Comparison of ENCODE assay signal across 22 cellular contexts in the genomic region with DNA sequence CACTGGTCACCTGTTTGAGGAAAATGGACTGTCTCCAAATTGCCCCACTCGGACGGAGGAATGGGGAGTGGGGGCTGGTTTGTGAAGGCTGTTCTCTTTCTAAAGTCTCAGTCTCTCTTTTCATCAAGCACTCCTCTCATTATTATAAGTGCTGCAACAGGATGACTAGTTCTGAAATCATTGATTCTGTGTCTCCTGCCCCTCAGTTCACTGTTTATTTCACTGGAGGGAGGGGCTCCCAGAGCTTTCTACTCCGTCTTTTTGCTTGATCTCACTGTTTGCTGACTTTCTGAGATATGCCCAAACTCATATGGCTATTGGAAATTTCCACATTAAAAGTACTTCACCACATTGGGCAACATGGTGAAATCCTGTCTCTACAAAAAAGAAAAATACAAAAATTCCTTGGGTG. TPM values are rescaled to one million over a fixed set of nuclear protein-coding genes. Genes with fewer than 3 reads are reported as not detected.
A peak's percentile ranks its signal among the peaks of the same experiment; 100 is the strongest.
DNase-seq lines count a peak whose midpoint lies in the region; ATAC-seq, FAIRE-seq and TF ChIP-seq lines count a peak whose summit lies in the region.
"Had no signal": no experiment of that assay in that cellular context is flagged by ENCODE, and none has a peak within 500 bp of the region (broad histone marks: within the 10 kb centered on the region; RNA-seq: fewer than 3 reads in every experiment).

No MANE protein-coding gene starts in this region.

- H3K36me3 ChIP-seq in K562 (ENCODE audit: control insufficient read depth, insufficient read depth, low read length): no peaks in the 10 kb centered on the region
- H3K36me3 ChIP-seq in mesenchymal stem cell (ENCODE audit: control insufficient read depth in 1 of 2, insufficient read depth in 2 of 2, low read depth in 1 of 2, low read length in 2 of 2): no peaks in the 10 kb centered on the region
- H3K36me3 ChIP-seq: heart right ventricle had no signal

- TF ChIP-seq CTCF in K562 (IDR thresholded peaks at IDR 0.05 in 2 of 3, conservative IDR thresholded peaks at IDR 0.05 in 1 of 3; ENCODE audit: insufficient read depth in 2 of 3, low read depth in 1 of 3, low read length in 3 of 3): no peak

- DNase-seq in AG08395 (ENCODE audit: low spot score) (peak; percentile 31), LHCN-M2 (ENCODE audit: low read depth) (peak; percentile 26), K562 (ENCODE audit: extremely low read depth in 1 of 4, low spot score in 3 of 4) (no peak), mesenchymal stem cell (no peak), NCI-H2227 (lab: John Stamatoyannopoulos, UW; ENCODE audit: unreplicated experiment) (no peak), NCI-H2107 treated with DMSO at 0.1 percent for 48 hours (lab: John Stamatoyannopoulos, UW; ENCODE audit: unreplicated experiment) (no peak)
- DNase-seq: activated CD4-positive, alpha-beta T cell treated with anti-CD3 and anti-CD28 coated beads, Interleukin-2, amount 10 ng/mL, durations not matched to agents 7 days and 5 days; activated T-cell treated with anti-CD3 and anti-CD28 coated beads for 4 hours; Caco-2; H9; heart right ventricle; kidney; NCI-H1105 treated with DMSO at 0.1 percent for 48 hours; NK-92 treated with Interleukin-12 subunit alpha and Interleukin-12 subunit beta, amount 100 ng/mL, for 24 hours had no signal

- H3K9me3 ChIP-seq in K562 (replicated peaks; ENCODE audit: control insufficient read depth, insufficient read depth, low read depth, low read length) (no peaks in the 10 kb centered on the region), mesenchymal stem cell (ENCODE audit: control insufficient read depth, low read length) (no peaks in the 10 kb centered on the region)
- H3K9me3 ChIP-seq: Caco-2 had no signal

- H3K27me3 ChIP-seq in K562 (ENCODE audit: control insufficient read depth in 2 of 2, insufficient read depth in 2 of 2, low read length in 2 of 2): peaks cover 3 to 4% of the 10 kb centered on the region in 2 experiments; a peak in 2 of 5 replicates
- H3K27me3 ChIP-seq in mesenchymal stem cell (ENCODE audit: control insufficient read depth in 1 of 2, insufficient read depth in 1 of 2, low read length in 2 of 2): no peaks in the 10 kb centered on the region

- H3K4me1 ChIP-seq in K562 (replicated peaks in 1 of 2; ENCODE audit: control insufficient read depth in 2 of 2, insufficient read depth in 2 of 2, low read length in 2 of 2) (peaks cover 0 to 3% of the 10 kb centered on the region in 2 experiments; a peak in 2 of 5 replicates), mesenchymal stem cell (ENCODE audit: control insufficient read depth, insufficient read depth, low read depth, low read length) (peaks cover 7% of the 10 kb centered on the region)
- H3K4me1 ChIP-seq: Caco-2, heart right ventricle had no signal

- no peak for ATAC-seq in K562
- no peak for ATAC-seq in GM19397 (IDR thresholded peaks at IDR 0.05; ENCODE audit: unreplicated experiment)
- ATAC-seq in GM18861 (IDR thresholded peaks at IDR 0.05; ENCODE audit: unreplicated experiment): no peak
- ATAC-seq: stimulated activated memory B cell treated with anti-CD40 and anti-IgM and Interleukin-4, amounts not matched to agents 10 μg/mL and 1 μg/mL and 100 μg/mL, for 72 hours had no signal

- TF ChIP-seq EP300 in K562 (IDR thresholded peaks at IDR 0.05; ENCODE audit: low read length): no peak

- H3K23ac ChIP-seq in mesenchymal stem cell (ENCODE audit: low read length in 2 of 2): no peak overlapping the region

- intact Hi-C loops in K562 (cut with micrococcal nuclease): no loop called here

- no peak overlapping the region for H4K8ac ChIP-seq in mesenchymal stem cell (ENCODE audit: low read length)

- no peak overlapping the region for H3K4ac ChIP-seq in mesenchymal stem cell (ENCODE audit: low read depth in 1 of 2, low read length in 2 of 2)

- H3K9ac ChIP-seq in K562 (ENCODE audit: insufficient read depth in 1 of 2, low read depth in 2 of 2, low read length in 2 of 2) (no peak overlapping the region), mesenchymal stem cell (ENCODE audit: low read length) (peak overlapping the region; percentile 87)

- H3K79me1 ChIP-seq in mesenchymal stem cell (replicated peaks; ENCODE audit: low read length, poor library complexity, severe bottlenecking): no peaks in the 10 kb centered on the region

- no peak overlapping the region for H3K4me3 ChIP-seq in K562
- peak overlapping the region in 1 of 2 experiments; percentile 57 for H3K4me3 ChIP-seq in mesenchymal stem cell (ENCODE audit: insufficient read depth in 1 of 2, low read depth in 1 of 2, low read length in 2 of 2)
- H3K4me3 ChIP-seq: heart right ventricle had no signal

- H2BK5ac ChIP-seq in mesenchymal stem cell (ENCODE audit: low read depth, low read length, poor library complexity, severe bottlenecking): peak overlapping the region; percentile 91

- no peak overlapping the region for H3K18ac ChIP-seq in mesenchymal stem cell (ENCODE audit: low read depth in 1 of 2, low read length in 2 of 2)

- H3K79me2 ChIP-seq in K562 (ENCODE audit: control insufficient read depth, insufficient read depth, low read length): no peaks in the 10 kb centered on the region

- no peaks in the 10 kb centered on the region for H3K9me1 ChIP-seq in K562 (ENCODE audit: control insufficient read depth, insufficient read depth, low read length)

- no peak for TF ChIP-seq RAD21 in K562 (CRISPR knock-in tag; conservative IDR thresholded peaks at IDR 0.05 in 1 of 2, IDR thresholded peaks at IDR 0.05 in 1 of 2)

- POLR2A ChIA-PET in K562 (lab: Yijun Ruan, JAX): interaction anchor here (1.1 kb wide), 1 partner anchor 81 kb away, joined by 3 read pairs; a partner anchor contains a TSS

- CTCF ChIA-PET in K562 (lab: Yijun Ruan, JAX; ENCODE audit: low intra/inter-chr PET ratio): no interaction called here

- H2AFZ ChIP-seq in K562 (ENCODE audit: low read depth, low read length): peak overlapping the region; percentile 45; the same call in 1 of the 2 replicates
- H2AFZ ChIP-seq in mesenchymal stem cell (ENCODE audit: low read depth, low read length): no peak overlapping the region

- in situ Hi-C loops in K562 (cut with MboI): no loop called here

- H2AK5ac ChIP-seq in mesenchymal stem cell (ENCODE audit: low read length, severe bottlenecking): no peak overlapping the region

- H2BK12ac ChIP-seq in mesenchymal stem cell (ENCODE audit: low read length in 2 of 2): no peak overlapping the region

- H2BK15ac ChIP-seq in mesenchymal stem cell (ENCODE audit: low read depth, poor library complexity, severe bottlenecking): no peak overlapping the region

- no peak overlapping the region for H3K14ac ChIP-seq in mesenchymal stem cell (ENCODE audit: low read length in 2 of 2)

- no peak overlapping the region for H2BK120ac ChIP-seq in mesenchymal stem cell (ENCODE audit: low read depth, low read length)

- H4K91ac ChIP-seq in mesenchymal stem cell (ENCODE audit: low read length): no peak overlapping the region

- TF ChIP-seq POLR2A in K562 (conservative IDR thresholded peaks at IDR 0.05): no peak

- FAIRE-seq in K562 (lab: Jason Lieb, UNC): no peak
- FAIRE-seq: GM12892, kidney had no signal

- H4K20me1 ChIP-seq in K562 (replicated peaks; ENCODE audit: control insufficient read depth, insufficient read depth, low read length): no peaks in the 10 kb centered on the region

- 22% methylated on average over 3 of the region's 3 CpGs for WGBS in K562 (ENCODE audit: insufficient coverage, low coverage, missing lambda C conversion rate)
- WGBS in mesenchymal stem cell: 43% methylated on average over 1 of the region's 3 CpGs

- H3K27ac ChIP-seq in K562 (ENCODE audit: extremely low read depth, low read depth, low read length) (no peak overlapping the region), mesenchymal stem cell (ENCODE audit: low read length, poor library complexity, severe bottlenecking) (peak overlapping the region; percentile 96)

- H3K4me2 ChIP-seq in K562 (ENCODE audit: insufficient read depth, low read length) (no peak overlapping the region), mesenchymal stem cell (ENCODE audit: low read length, poor library complexity, severe bottlenecking) (no peak overlapping the region)

- no TSS peak for BruUV-seq in K562 (replicated peaks; lab: Mats Ljungman, UMichigan)

RNA-seq across cellular contexts. Expression of a gene that starts 20.5 kb away (rescaled TPM):
- total RNA-seq in LHCN-M2 (2014; rRNA removed) (3.3 and 6.5 TPM in 2 replicates), K562 (2014; rRNA removed) (not detected in 2 replicates), K562 (2014; rRNA removed; fragmentation: Illumina TruSeq; extraction: Trizol) (not detected in 2 replicates), K562 (2015; rRNA removed; fragmentation: Illumina TruSeq; extraction: Trizol) (0.33 and 0.64 TPM in 2 replicates), K562 (2021) (0.58 and 1.5 TPM in 2 replicates)
- 1.3 TPM for polyA plus RNA-seq in LHCN-M2 (2012)
- 0.60 and 0.67 TPM in 2 replicates for total RNA-seq in K562 (2011; cell fraction: chromatin; rRNA removed; ENCODE audit: low replicate concordance)
- 0.50 TPM in 1 of 2 replicates, not detected in the other for total RNA-seq in K562 (2011; cell fraction: nucleolus; rRNA removed)
- total RNA-seq in K562 (2011; cell fraction: nucleoplasm; rRNA removed): not detected in 2 replicates
- polyA plus RNA-seq in K562 (2011; rRNA removed) (0.33 and 1.6 TPM in 2 replicates), K562 (2014; fragmentation: Illumina TruSeq; extraction: Trizol) (0.64 TPM in 1 of 2 replicates, not detected in the other), K562 (2014; fragmentation: Nextera tagmentation; extraction: Ambion mirVana) (under 1 TPM in 1 of 2 experiments, not detected in 1; 0.06 TPM), K562 (2014; rRNA removed) (0.32 and 0.42 TPM in 2 replicates)
- polyA plus RNA-seq in K562 (2011; cell fraction: cytosol; rRNA removed): 1.00 and 2.4 TPM in 2 replicates
- 1.7 and 2.5 TPM in 2 replicates for polyA plus RNA-seq in K562 (2011; cell fraction: nucleus; rRNA removed)
- polyA plus RNA-seq in K562 (2012): 0.36 and 3.3 TPM in 2 replicates
- polyA minus RNA-seq in K562 (2011; rRNA and poly(A)+ RNA removed): not detected in 2 replicates
- polyA minus RNA-seq in K562 (2011; cell fraction: cytosol; rRNA and poly(A)+ RNA removed): 2.8 TPM in 1 of 2 replicates, not detected in the other
- 0.40 and 1.1 TPM in 2 replicates for polyA minus RNA-seq in K562 (2011; cell fraction: nucleus; rRNA and poly(A)+ RNA removed)
- not detected for polyA plus RNA-seq in mesenchymal stem cell (2013, experiment 1 of 2)
- not detected for polyA plus RNA-seq in mesenchymal stem cell (2013, experiment 2 of 2)
- total RNA-seq: Caco-2, mesothelial cell of epicardium, SK-MEL-5, urinary bladder had no signal
- polyA plus RNA-seq: heart right ventricle, urinary bladder had no signal

RNA-seq across cellular contexts. Expression of a gene that starts 58.5 kb away (rescaled TPM):
- not detected in 2 replicates for total RNA-seq in LHCN-M2 (2014; rRNA removed)
- not detected for polyA plus RNA-seq in LHCN-M2 (2012)
- 0.26 and 0.42 TPM in 2 replicates for total RNA-seq in K562 (2011; cell fraction: chromatin; rRNA removed; ENCODE audit: low replicate concordance)
- total RNA-seq in K562 (2011; cell fraction: nucleolus; rRNA removed): 0.39 and 0.50 TPM in 2 replicates
- total RNA-seq in K562 (2011; cell fraction: nucleoplasm; rRNA removed): 0.15 and 0.76 TPM in 2 replicates
- total RNA-seq in K562 (2014; rRNA removed): 0.08 TPM in 1 of 2 replicates, not detected in the other
- 0.04 and 0.06 TPM in 2 replicates for total RNA-seq in K562 (2014; rRNA removed; fragmentation: Illumina TruSeq; extraction: Trizol)
- 0.04 and 0.07 TPM in 2 replicates for total RNA-seq in K562 (2015; rRNA removed; fragmentation: Illumina TruSeq; extraction: Trizol)
- 0.20 and 0.42 TPM in 2 replicates for total RNA-seq in K562 (2021)
- 0.32 and 0.38 TPM in 2 replicates for polyA plus RNA-seq in K562 (2011; rRNA removed)
- 0.55 and 0.59 TPM in 2 replicates for polyA plus RNA-seq in K562 (2011; cell fraction: cytosol; rRNA removed)
- polyA plus RNA-seq in K562 (2011; cell fraction: nucleus; rRNA removed): 0.27 and 0.34 TPM in 2 replicates
- 0.20 and 0.26 TPM in 2 replicates for polyA plus RNA-seq in K562 (2012)
- polyA plus RNA-seq in K562 (2014; fragmentation: Illumina TruSeq; extraction: Trizol): 0.12 and 0.15 TPM in 2 replicates
- polyA plus RNA-seq in K562 (2014; fragmentation: Nextera tagmentation; extraction: Ambion mirVana): under 1 TPM; 0.01 to 0.04 TPM
- not detected in 2 replicates for polyA plus RNA-seq in K562 (2014; rRNA removed)
- 0.74 and 0.87 TPM in 2 replicates for polyA minus RNA-seq in K562 (2011; rRNA and poly(A)+ RNA removed)
- polyA minus RNA-seq in K562 (2011; cell fraction: cytosol; rRNA and poly(A)+ RNA removed): 0.29 TPM in 1 of 2 replicates, not detected in the other
- 0.11 and 0.13 TPM in 2 replicates for polyA minus RNA-seq in K562 (2011; cell fraction: nucleus; rRNA and poly(A)+ RNA removed)
- not detected for polyA plus RNA-seq in mesenchymal stem cell (2013, experiment 1 of 2)
- not detected for polyA plus RNA-seq in mesenchymal stem cell (2013, experiment 2 of 2)
- total RNA-seq: Caco-2, G401, H9, SK-MEL-5 had no signal

Comparison
In these comparisons a context has a peak if more than half of its experiments do, and no peak if none do; other contexts are left out.
1. DNase-seq: peak in AG08395 (single experiment) and LHCN-M2 (single experiment); none in K562 (0 of 4), mesenchymal stem cell (single experiment), NCI-H2227 (single experiment) and NCI-H2107 treated with DMSO at 0.1 percent for 48 hours (single experiment).